ENCODE assay signal across 8 cellular contexts in the genomic region with DNA sequence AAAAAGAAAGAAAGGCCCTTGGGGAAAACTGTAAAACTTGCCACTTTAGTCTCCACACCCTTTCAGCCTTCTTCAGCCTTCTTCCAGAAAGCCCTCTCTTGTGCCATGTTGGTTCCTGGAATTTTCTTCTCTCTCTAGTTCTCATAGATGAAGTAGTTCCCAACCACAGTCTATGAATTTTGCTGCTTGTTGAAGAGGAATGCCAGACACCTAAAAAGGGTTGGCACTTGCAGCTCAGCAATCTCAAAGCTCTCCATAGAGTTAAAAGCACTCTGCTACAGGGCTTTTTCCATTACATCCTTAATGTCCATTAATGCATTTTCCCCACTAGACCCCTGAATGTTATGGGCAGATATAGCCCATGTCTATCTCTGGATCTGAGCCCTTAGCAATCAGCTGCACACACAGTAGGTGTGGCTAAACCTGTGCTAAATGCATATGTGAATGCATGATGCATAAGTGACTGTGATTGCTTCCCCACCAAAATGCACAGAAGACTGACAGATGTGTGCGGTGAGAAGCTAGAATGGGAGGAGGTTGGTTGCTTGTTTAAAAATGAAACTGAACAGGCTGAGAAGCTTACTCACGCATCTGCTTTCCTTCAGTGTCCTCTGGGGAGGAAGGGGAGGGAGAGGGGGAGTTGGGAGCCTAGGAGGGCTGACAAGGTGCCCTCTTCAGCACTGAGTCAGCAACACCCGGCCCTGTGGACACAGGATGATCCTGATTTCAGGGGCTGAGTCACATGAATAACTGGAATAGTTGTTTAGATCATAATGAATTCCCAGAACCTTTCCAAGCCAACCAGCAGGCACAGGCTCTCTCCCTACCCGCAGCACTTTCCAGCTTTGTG.
DNase-seq lines count a peak whose midpoint lies in the region; ATAC-seq and TF ChIP-seq lines count a peak whose summit lies in the region.

No MANE protein-coding gene starts in this region.

- H3K36me3 Mint-ChIP-seq in activated CD8-positive, alpha-beta T cell treated with anti-CD3 and anti-CD28 coated beads, Interleukin-2, amount 10 ng/mL, durations not matched to agents 7 days and 5 days (ENCODE audit: low read depth), result no peaks in the 10 kb centered on the region

- H3K36me3 ChIP-seq in cardiac muscle cell, result no peaks in the 10 kb centered on the region
- no peaks in the 10 kb centered on the region for H3K36me3 ChIP-seq in rectal smooth muscle tissue (ENCODE audit: control insufficient read depth, insufficient read depth, low read length)

- H3K9ac ChIP-seq in rectal smooth muscle tissue (ENCODE audit: low read length), result no peak overlapping the region

- H3K27ac Mint-ChIP-seq in activated CD8-positive, alpha-beta T cell treated with anti-CD3 and anti-CD28 coated beads, Interleukin-2, amount 10 ng/mL, durations not matched to agents 7 days and 5 days, result no peak overlapping the region

- H3K27me3 Mint-ChIP-seq in activated CD8-positive, alpha-beta T cell treated with anti-CD3 and anti-CD28 coated beads, Interleukin-2, amount 10 ng/mL, durations not matched to agents 7 days and 5 days (ENCODE audit: low read depth), result no peaks in the 10 kb centered on the region

- H3K4me1 ChIP-seq in cardiac muscle cell (ENCODE audit: low read depth) (peaks cover 14% of the 10 kb centered on the region), rectal smooth muscle tissue (ENCODE audit: control insufficient read depth, insufficient read depth, low read length) (peaks cover 14% of the 10 kb centered on the region)

- H3K9me3 Mint-ChIP-seq in activated CD8-positive, alpha-beta T cell treated with anti-CD3 and anti-CD28 coated beads, Interleukin-2, amount 10 ng/mL, durations not matched to agents 7 days and 5 days (ENCODE audit: insufficient read depth), result no peaks in the 10 kb centered on the region

- TF ChIP-seq CTCF in cardiac muscle cell (IDR thresholded peaks at IDR 0.05; ENCODE audit: low read depth, low read length), result no peak

- no peak overlapping the region for H3K4me3 Mint-ChIP-seq in activated CD8-positive, alpha-beta T cell treated with anti-CD3 and anti-CD28 coated beads, Interleukin-2, amount 10 ng/mL, durations not matched to agents 7 days and 5 days

- DNase-seq in GM04503 (ENCODE audit: low read depth) (peak; percentile 99), HS-27A (ENCODE audit: low read depth) (peak; percentile 100), cardiac muscle cell (ENCODE audit: low read depth in 1 of 2, low spot score in 1 of 2) (peak; percentile 56 to 98), foreskin melanocyte (no peak), NCI-H526 treated with DMSO at 0.1 percent for 48 hours (lab: John Stamatoyannopoulos, UW) (no peak)
- DNase-seq in activated CD8-positive, alpha-beta T cell treated with anti-CD3 and anti-CD28 coated beads, Interleukin-2, amount 10 ng/mL, durations not matched to agents 7 days and 5 days, result peak; percentile 47

- CTCF ChIA-PET in activated CD8-positive, alpha-beta T cell treated with anti-CD3 and anti-CD28 coated beads, Interleukin-2, amount 10 ng/mL, durations not matched to agents 7 days and 5 days (lab: Charles Lee), result interaction anchor here (0.9 kb wide), 1 partner anchor 369 kb away, joined by 4 read pairs; no protein-coding TSS in a partner anchor

- peaks cover 23% of the 10 kb centered on the region for H3K27me3 ChIP-seq in cardiac muscle cell
- no peaks in the 10 kb centered on the region for H3K27me3 ChIP-seq in rectal smooth muscle tissue (ENCODE audit: control insufficient read depth, insufficient read depth, low read length)

- H3K4me3 ChIP-seq in cardiac muscle cell, result no peak overlapping the region
- peak overlapping the region; percentile 62 for H3K4me3 ChIP-seq in rectal smooth muscle tissue (ENCODE audit: low read length)

- ATAC-seq in GM21367 (IDR thresholded peaks at IDR 0.05; ENCODE audit: unreplicated experiment), result peak; percentile 44
- peak; percentile 60 for ATAC-seq in activated CD8-positive, alpha-beta T cell treated with anti-CD3 and anti-CD28 coated beads, Interleukin-2, amount 10 ng/mL, durations not matched to agents 7 days and 5 days

- H3K9me3 ChIP-seq in cardiac muscle cell (ENCODE audit: low read depth), result no peaks in the 10 kb centered on the region

- H3K27ac ChIP-seq in cardiac muscle cell, result peak overlapping the region; percentile 55
- H3K27ac ChIP-seq in rectal smooth muscle tissue (ENCODE audit: low read depth, low read length), result peak overlapping the region; percentile 81

- peaks cover 26% of the 10 kb centered on the region for H3K4me1 Mint-ChIP-seq in activated CD8-positive, alpha-beta T cell treated with anti-CD3 and anti-CD28 coated beads, Interleukin-2, amount 10 ng/mL, durations not matched to agents 7 days and 5 days (ENCODE audit: low read depth)

- POLR2A ChIA-PET in activated CD8-positive, alpha-beta T cell treated with anti-CD3 and anti-CD28 coated beads, Interleukin-2, amount 10 ng/mL, durations not matched to agents 7 days and 5 days (lab: Charles Lee), result interaction anchor here (0.9 kb wide), 1 partner anchor 369 kb away, joined by 3 read pairs; no protein-coding TSS in a partner anchor

Comparison
In these comparisons a context has a peak if more than half of its experiments do, and no peak if none do; other contexts are left out.
1. DNase-seq: peak in GM04503 (single experiment), HS-27A (single experiment), activated CD8-positive, alpha-beta T cell treated with anti-CD3 and anti-CD28 coated beads, Interleukin-2, amount 10 ng/mL, durations not matched to agents 7 days and 5 days (single experiment) and cardiac muscle cell (2 of 2); none in foreskin melanocyte (single experiment) and NCI-H526 treated with DMSO at 0.1 percent for 48 hours (single experiment).